8 cellular contexts compared by ENCODE assay signal in genomic region chrX:40247382-40247781, GRCh38.
"Had no signal": no experiment of that assay in that cellular context is flagged by ENCODE, and none has a peak within 500 bp of the region (broad histone marks: within the 10 kb centered on the region; RNA-seq: fewer than 3 reads in every experiment).

No MANE protein-coding gene starts in this region.

- H3K4me2 ChIP-seq: KMS-11 had no signal

- H3K4me3 Mint-ChIP-seq: IgD-negative memory B cell had no signal

- DNase-seq: IMR-90, KBM-7, KG1 had no signal

- FAIRE-seq: HepG2, HTR-8/SVneo had no signal

- H3K27ac ChIP-seq: HL-60, KMS-11 had no signal

- ATAC-seq: HepG2 had no signal

- H3K9me3 Mint-ChIP-seq: IgD-negative memory B cell had no signal

- H3K36me3 Mint-ChIP-seq: IgD-negative memory B cell had no signal

- H3K9ac ChIP-seq: KMS-11 had no signal

- H3K27ac Mint-ChIP-seq: IgD-negative memory B cell had no signal
